24 cellular contexts compared by ENCODE assay signal in genomic region chr5:13643734-13644133, GRCh38.
"Had no signal": no experiment of that assay in that cellular context is flagged by ENCODE, and none has a peak within 500 bp of the region (broad histone marks: within the 10 kb centered on the region; RNA-seq: fewer than 3 reads in every experiment).

No MANE protein-coding gene starts in this region.

- DNase-seq: colonic mucosa; cortex of kidney; effector CD8-positive, alpha-beta T cell; effector memory CD8-positive, alpha-beta T cell; endodermal cell; erythroblast; esophagus squamous epithelium; foreskin fibroblast; foreskin melanocyte; gastrocnemius medialis; glutamatergic neuron; head of caudate nucleus; heart right ventricle; hippocampal formation; left cardiac atrium; left ventricle myocardium superior; lower lobe of right lung; mesendoderm; midbrain had no signal

- H3K4me3 ChIP-seq: colonic mucosa, esophagus squamous epithelium, gastrocnemius medialis, heart right ventricle, lower lobe of right lung had no signal

- H3K36me3 ChIP-seq: colonic mucosa, esophagus squamous epithelium, gastrocnemius medialis, heart right ventricle, lower lobe of right lung had no signal

- ATAC-seq: effector memory CD8-positive, alpha-beta T cell; esophagus mucosa; gastrocnemius medialis; heart right ventricle; left cardiac atrium; left ventricle myocardium superior; lower lobe of right lung had no signal

- FAIRE-seq: endometrium, islet of Langerhans, keratinocyte had no signal

- H3K9me3 ChIP-seq: colonic mucosa, esophagus squamous epithelium, gastrocnemius medialis, lower lobe of right lung had no signal

- H3K4me1 ChIP-seq: colonic mucosa, esophagus squamous epithelium, gastrocnemius medialis, heart right ventricle, lower lobe of right lung had no signal

- H3K27ac ChIP-seq: colonic mucosa, epithelial cell of prostate, esophagus squamous epithelium, gastrocnemius medialis, heart right ventricle, lower lobe of right lung had no signal

- H3K27me3 ChIP-seq: colonic mucosa, esophagus squamous epithelium, gastrocnemius medialis, heart right ventricle had no signal
